17 cellular contexts compared by ENCODE assay signal in genomic region chr3:45948409-45948808, GRCh38. TPM values are rescaled to one million over a fixed set of nuclear protein-coding genes. Genes with fewer than 3 reads are reported as not detected.
DNase-seq lines count a peak whose midpoint lies in the region; TF ChIP-seq lines count a peak whose summit lies in the region.
"Had no signal": no experiment of that assay in that cellular context is flagged by ENCODE, and none has a peak within 500 bp of the region (broad histone marks: within the 10 kb centered on the region; RNA-seq: fewer than 3 reads in every experiment).

No MANE protein-coding gene starts in this region.

- no peaks in the 10 kb centered on the region for H3K9me3 Mint-ChIP-seq in activated T-cell treated with anti-CD3 and anti-CD28 coated beads, Interleukin-2, amount 50 U/mL, for 24 hours

- H3K27ac Mint-ChIP-seq in activated T-cell treated with anti-CD3 and anti-CD28 coated beads, Interleukin-2, amount 50 U/mL, for 24 hours: peak overlapping the region; percentile 18

- no peak for DNase-seq in activated T-cell treated with anti-CD3 and anti-CD28 coated beads, Interleukin-2, amount 50 U/mL, for 24 hours
- no peak for DNase-seq in activated T-cell treated with anti-CD3 and anti-CD28 coated beads for 4 hours
- no peak for DNase-seq in Peyer's patch
- peak; percentile 46 for DNase-seq in epidermal melanocyte (ENCODE audit: insufficient read length, low spot score)
- peak; percentile 86 for DNase-seq in stromal cell of bone marrow (ENCODE audit: low read depth)
- no peak for DNase-seq in mucosa of gallbladder (ENCODE audit: low spot score)
- no peak for DNase-seq in stimulated activated CD4-positive, alpha-beta T cell treated with anti-CD3 and anti-CD28 coated beads, Interleukin-4, amount 100 ng/mL, for 4 hours
- DNase-seq in DMS153 treated with DMSO at 0.1 percent for 48 hours (lab: John Stamatoyannopoulos, UW; ENCODE audit: unreplicated experiment): no peak
- DNase-seq: amygdala, cortex of kidney, GOT3, midbrain, NCI-H2081, ovary, Right ventricle myocardium superior had no signal

- peaks cover 7% of the 10 kb centered on the region for H3K27me3 Mint-ChIP-seq in activated T-cell treated with anti-CD3 and anti-CD28 coated beads, Interleukin-2, amount 50 U/mL, for 24 hours

- peaks cover 0 to 5% (median 0%) of the 10 kb centered on the region in 4 donors for H3K4me1 ChIP-seq in Peyer's patch

- no peak for TF ChIP-seq POLR2A in Peyer's patch (IDR thresholded peaks at IDR 0.05)

- H3K27ac ChIP-seq in Peyer's patch: peak overlapping the region in 3 of 4 donors; percentile 19 to 80 (median 53)
- H3K27ac ChIP-seq: HL-60, ovary had no signal

- peaks cover 0 to 75% (median 5%) of the 10 kb centered on the region in 3 donors for H3K36me3 ChIP-seq in Peyer's patch
- H3K36me3 ChIP-seq: ovary had no signal

- H3K4me3 Mint-ChIP-seq in activated T-cell treated with anti-CD3 and anti-CD28 coated beads, Interleukin-2, amount 50 U/mL, for 24 hours: no peak overlapping the region

- TF ChIP-seq CTCF in Peyer's patch (IDR thresholded peaks at IDR 0.05): no peak

- no peaks in the 10 kb centered on the region for H3K27me3 ChIP-seq in Peyer's patch
- H3K27me3 ChIP-seq: ovary had no signal

- H3K4me3 ChIP-seq in Peyer's patch: no peak overlapping the region
- H3K4me3 ChIP-seq: ovary had no signal

- H3K36me3 Mint-ChIP-seq in activated T-cell treated with anti-CD3 and anti-CD28 coated beads, Interleukin-2, amount 50 U/mL, for 24 hours (ENCODE audit: low read depth): peaks cover 88% of the 10 kb centered on the region

- H3K9me3 ChIP-seq in Peyer's patch: no peaks in the 10 kb centered on the region
- H3K9me3 ChIP-seq: ovary had no signal

- H3K4me1 Mint-ChIP-seq in activated T-cell treated with anti-CD3 and anti-CD28 coated beads, Interleukin-2, amount 50 U/mL, for 24 hours (ENCODE audit: low read depth): peaks cover 91% of the 10 kb centered on the region

RNA-seq across cellular contexts. Expression of gene CXCR6, which starts 5.1 kb away (rescaled TPM):
- total RNA-seq in Peyer's patch (1 to 10 TPM in 3 of 4 donors, not detected in 1; 1.7 to 3.6 (median 2.5) TPM), mucosa of gallbladder (11.9 TPM)
- total RNA-seq: Daoy had no signal

RNA-seq across cellular contexts. Expression of gene FYCO1, which starts 47.2 kb away (rescaled TPM):
- total RNA-seq in Peyer's patch: 10 to 100 TPM; 35.8 to 51.2 (median 43.8) TPM
- total RNA-seq in mucosa of gallbladder: 94.4 TPM

Comparison
In these comparisons a context has a peak if more than half of its experiments do, and no peak if none do; other contexts are left out.
1. DNase-seq: peak in epidermal melanocyte (single experiment) and stromal cell of bone marrow (single experiment); none in activated T-cell treated with anti-CD3 and anti-CD28 coated beads, Interleukin-2, amount 50 U/mL, for 24 hours (single experiment), activated T-cell treated with anti-CD3 and anti-CD28 coated beads for 4 hours (single experiment), Peyer's patch (0 of 3), mucosa of gallbladder (single experiment), stimulated activated CD4-positive, alpha-beta T cell treated with anti-CD3 and anti-CD28 coated beads, Interleukin-4, amount 100 ng/mL, for 4 hours (0 of 2) and DMS153 treated with DMSO at 0.1 percent for 48 hours (single experiment).